Comparison of ENCODE assay signal across 19 cellular contexts in the genomic region with DNA sequence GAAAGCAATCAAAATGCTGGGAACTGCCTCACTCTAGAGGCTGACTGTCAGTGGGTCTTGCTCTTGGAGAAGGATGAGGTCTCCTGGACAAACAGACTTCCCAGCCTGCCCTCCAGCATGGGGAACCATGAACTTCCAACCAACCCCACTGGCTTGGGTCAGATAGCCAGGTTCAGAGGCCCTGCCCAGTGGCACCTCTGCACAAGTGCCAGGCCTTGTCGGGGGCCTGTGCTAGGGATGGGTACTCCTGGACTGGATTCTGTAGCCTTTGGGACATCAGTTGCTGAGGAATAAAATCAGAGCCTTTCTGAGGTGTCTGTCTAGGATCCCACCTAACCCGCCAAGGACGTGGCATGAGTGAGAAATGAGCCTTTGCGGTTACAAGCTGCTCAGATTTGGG.
"Had no signal": no experiment of that assay in that cellular context is flagged by ENCODE, and none has a peak within 500 bp of the region (broad histone marks: within the 10 kb centered on the region; RNA-seq: fewer than 3 reads in every experiment).

No MANE protein-coding gene starts in this region.

- H3K4me1 Mint-ChIP-seq: activated naive CD4-positive, alpha-beta T cell treated with anti-CD3 and anti-CD28 coated beads, Interleukin-2, amount 10 ng/mL, durations not matched to agents 7 days and 5 days; stimulated activated effector memory CD8-positive, alpha-beta T cell treated with anti-CD3 and anti-CD28 coated beads, Interleukin-12 subunit alpha, Interleukin-12 subunit beta, amount 100 ng/mL, for 72 hours had no signal

- H3K27me3 ChIP-seq: pancreas had no signal

- ATAC-seq: foreskin keratinocyte; left lung; right cardiac atrium; SK-N-SH treated with all-trans-retinoic acid at 6 μM for 48 hours; stimulated activated effector memory CD8-positive, alpha-beta T cell treated with anti-CD3 and anti-CD28 coated beads, Interleukin-12 subunit alpha, Interleukin-12 subunit beta, amount 100 ng/mL, for 72 hours had no signal

- H3K9me3 ChIP-seq: left lung, pancreas, thoracic aorta had no signal

- H3K36me3 Mint-ChIP-seq: activated naive CD4-positive, alpha-beta T cell treated with anti-CD3 and anti-CD28 coated beads, Interleukin-2, amount 10 ng/mL, durations not matched to agents 7 days and 5 days; natural killer cell treated with Interleukin-12 subunit alpha and Interleukin-12 subunit beta and Interleukin-15 and Interleukin-18, amount 100 ng/mL, for 72 hours; stimulated activated effector memory CD8-positive, alpha-beta T cell treated with anti-CD3 and anti-CD28 coated beads, Interleukin-12 subunit alpha, Interleukin-12 subunit beta, amount 100 ng/mL, for 72 hours had no signal

- H3K27ac ChIP-seq: foreskin keratinocyte, left lung, pancreas, thoracic aorta had no signal

- H3K36me3 ChIP-seq: left lung, pancreas, thoracic aorta had no signal

- H3K4me3 Mint-ChIP-seq: activated naive CD4-positive, alpha-beta T cell treated with anti-CD3 and anti-CD28 coated beads, Interleukin-2, amount 10 ng/mL, durations not matched to agents 7 days and 5 days; natural killer cell treated with Interleukin-12 subunit alpha and Interleukin-12 subunit beta and Interleukin-15 and Interleukin-18, amount 100 ng/mL, for 72 hours; stimulated activated effector memory CD8-positive, alpha-beta T cell treated with anti-CD3 and anti-CD28 coated beads, Interleukin-12 subunit alpha, Interleukin-12 subunit beta, amount 100 ng/mL, for 72 hours had no signal

- H3K4me1 ChIP-seq: foreskin keratinocyte, left lung, pancreas had no signal

- H3K9me3 Mint-ChIP-seq: activated naive CD4-positive, alpha-beta T cell treated with anti-CD3 and anti-CD28 coated beads, Interleukin-2, amount 10 ng/mL, durations not matched to agents 7 days and 5 days; natural killer cell treated with Interleukin-12 subunit alpha and Interleukin-12 subunit beta and Interleukin-15 and Interleukin-18, amount 100 ng/mL, for 72 hours; stimulated activated effector memory CD8-positive, alpha-beta T cell treated with anti-CD3 and anti-CD28 coated beads, Interleukin-12 subunit alpha, Interleukin-12 subunit beta, amount 100 ng/mL, for 72 hours had no signal

- H3K4me3 ChIP-seq: left lung, pancreas, thoracic aorta had no signal

- DNase-seq: activated CD4-positive, alpha-beta T cell treated with anti-CD3 and anti-CD28 coated beads for 1 hour; activated CD4-positive, alpha-beta T cell treated with anti-CD3 and anti-CD28 coated beads, Interleukin-2, amount 50 U/mL, for 1 hour; activated effector memory CD4-positive, alpha-beta T cell treated with anti-CD3 and anti-CD28 coated beads, Interleukin-2, amount 50 U/mL, for 16 hours; activated naive CD4-positive, alpha-beta T cell treated with anti-CD3 and anti-CD28 coated beads, Interleukin-2, amount 10 ng/mL, durations not matched to agents 7 days and 5 days; activated T-cell treated with anti-CD3 and anti-CD28 coated beads for 4 hours; amygdala; caudate nucleus; dermis blood vessel endothelial cell; effector CD8-positive, alpha-beta T cell; foreskin keratinocyte; left lung; midbrain; stimulated activated CD4-positive, alpha-beta T cell treated with anti-CD3 and anti-CD28 coated beads, Interleukin-1b, Interleukin-23, amount 100 ng/mL, for 48 hours had no signal

- H3K27ac Mint-ChIP-seq: activated naive CD4-positive, alpha-beta T cell treated with anti-CD3 and anti-CD28 coated beads, Interleukin-2, amount 10 ng/mL, durations not matched to agents 7 days and 5 days; natural killer cell treated with Interleukin-12 subunit alpha and Interleukin-12 subunit beta and Interleukin-15 and Interleukin-18, amount 100 ng/mL, for 72 hours; stimulated activated effector memory CD8-positive, alpha-beta T cell treated with anti-CD3 and anti-CD28 coated beads, Interleukin-12 subunit alpha, Interleukin-12 subunit beta, amount 100 ng/mL, for 72 hours had no signal
